In the genomic region with DNA sequence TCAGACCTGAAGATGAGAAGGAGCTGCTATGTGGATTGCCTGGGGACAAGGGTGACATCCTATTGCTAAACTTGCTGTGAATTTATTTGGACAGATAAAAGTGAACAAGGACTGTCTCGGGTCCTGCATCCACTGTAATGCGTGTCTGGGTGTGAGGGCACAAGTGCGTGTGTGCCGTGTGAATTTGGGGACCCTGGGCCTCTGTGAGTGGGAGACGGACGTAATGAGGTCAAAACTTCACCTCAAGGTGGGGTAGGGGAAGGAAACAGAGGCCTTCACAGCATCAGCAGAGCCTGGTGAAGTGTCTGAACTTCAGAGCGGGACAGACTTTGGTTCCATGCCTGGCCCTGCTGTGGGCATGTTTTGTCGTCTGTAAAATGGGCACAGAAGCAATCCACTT, we compare ENCODE assay signal across 1 cellular context.
TF ChIP-seq lines count a peak whose summit lies in the region.

No MANE protein-coding gene starts in this region.

TF ChIP-seq in GM12891, 5 proteins besides CTCF, POLR2A, EP300 and RAD21:
- TF ChIP-seq POLR2AphosphoS5 (IDR thresholded peaks at IDR 0.05; ENCODE audit: low read depth, low read length) (peak; percentile 45; the same call in 1 of the 2 replicates), TAF1 (IDR thresholded peaks at IDR 0.05; ENCODE audit: low read depth, low read length) (no peak), SPI1 (IDR thresholded peaks at IDR 0.05; ENCODE audit: low read depth, low read length) (no peak), POU2F2 (IDR thresholded peaks at IDR 0.05; ENCODE audit: low read depth, low read length) (peak; percentile 77; the same call in 1 of the 2 replicates), PAX5 (IDR thresholded peaks at IDR 0.05; ENCODE audit: insufficient read depth, low read length, severe bottlenecking) (no peak)
